In genomic region chr15:34161329-34161953, GRCh38 we compare ENCODE assay signal across 14 cellular contexts. TPM values are rescaled to one million over a fixed set of nuclear protein-coding genes. Genes with fewer than 3 reads are reported as not detected.
DNase-seq lines count a peak whose midpoint lies in the region; ATAC-seq, FAIRE-seq and TF ChIP-seq lines count a peak whose summit lies in the region.
"Had no signal": no experiment of that assay in that cellular context is flagged by ENCODE, and none has a peak within 500 bp of the region (broad histone marks: within the 10 kb centered on the region; RNA-seq: fewer than 3 reads in every experiment).

No MANE protein-coding gene starts in this region.

- no peak overlapping the region for H2BK20ac ChIP-seq in IMR-90 (ENCODE audit: low read depth, low read length)

- H4K8ac ChIP-seq in IMR-90 (ENCODE audit: low read depth in 2 of 2, low read length in 2 of 2) = no peak overlapping the region
- H4K8ac ChIP-seq in trophoblast cell (ENCODE audit: low read depth, low read length) = no peak overlapping the region

- H3K4me1 ChIP-seq in IMR-90 (ENCODE audit: control insufficient read depth, insufficient read depth, low read length) = no peaks in the 10 kb centered on the region
- H3K4me1 ChIP-seq in OCI-LY7 (ENCODE audit: insufficient read depth, low read length, poor library complexity, severe bottlenecking) = no peaks in the 10 kb centered on the region
- H3K4me1 ChIP-seq in trophoblast cell (ENCODE audit: control insufficient read depth in 1 of 2, insufficient read depth in 2 of 2, low read length in 2 of 2) = no peaks in the 10 kb centered on the region
- H3K4me1 ChIP-seq: left ventricle myocardium inferior had no signal

- no peaks in the 10 kb centered on the region for H3K9me2 ChIP-seq in OCI-LY7 (ENCODE audit: insufficient read depth, low read length)

- H4K91ac ChIP-seq in IMR-90 (ENCODE audit: insufficient read depth, low read depth, low read length) (no peak overlapping the region), trophoblast cell (ENCODE audit: low read depth, low read length) (peak overlapping the region; percentile 8)

- H3K9ac ChIP-seq in IMR-90 (ENCODE audit: low read depth, low read length) (no peak overlapping the region), trophoblast cell (ENCODE audit: low read length) (no peak overlapping the region)

- H2AK5ac ChIP-seq in IMR-90 (ENCODE audit: low read depth, low read length) = no peak overlapping the region
- no peak overlapping the region for H2AK5ac ChIP-seq in trophoblast cell (ENCODE audit: low read length)

- H3K4ac ChIP-seq in IMR-90 (ENCODE audit: low read depth, low read length) = no peak overlapping the region
- no peak overlapping the region for H3K4ac ChIP-seq in trophoblast cell (ENCODE audit: low read depth, low read length)

- H2AFZ ChIP-seq in IMR-90 (replicated peaks; ENCODE audit: low read length, poor library complexity) (no peak overlapping the region), OCI-LY7 (ENCODE audit: low read length) (no peak overlapping the region), trophoblast cell (ENCODE audit: insufficient read depth, low read length, poor library complexity) (no peak overlapping the region)

- H2AK9ac ChIP-seq in IMR-90 (replicated peaks; ENCODE audit: low read depth, low read length, poor library complexity) = no peak overlapping the region

- H2BK120ac ChIP-seq in IMR-90 (ENCODE audit: low read depth, low read length) = no peak overlapping the region
- H2BK120ac ChIP-seq in trophoblast cell (ENCODE audit: insufficient read depth, low read length, poor library complexity) = no peak overlapping the region

- H3K9me1 ChIP-seq in IMR-90 (ENCODE audit: insufficient read depth, low read length) = 0 out of 2 replicates have a peak, but pooled peaks cover 3% of the 10 kb centered on the region

- CTCF ChIA-PET in IMR-90 (lab: Yijun Ruan, JAX) = no interaction called here
- CTCF ChIA-PET in OCI-LY7 (lab: Charles Lee; ENCODE audit: unreplicated experiment) = no interaction called here

- DNase-seq in IMR-90 = peak; percentile 11
- peak; percentile 19 for DNase-seq in OCI-LY7 (ENCODE audit: low spot score)
- DNase-seq in bronchial epithelial cell (ENCODE audit: low read depth) = peak; percentile 53
- peak; percentile 53 to 76 for DNase-seq in trophoblast cell
- DNase-seq in activated gamma-delta T cell (lab: John Stamatoyannopoulos, UW) = no peak
- DNase-seq in NCI-H2227 treated with DMSO at 0.1 percent for 48 hours (lab: John Stamatoyannopoulos, UW) = no peak
- DNase-seq: activated T-cell treated with anti-CD3 and anti-CD28 coated beads for 4 hours; Calu3; effector memory CD8-positive, alpha-beta T cell; head of caudate nucleus; left ventricle myocardium inferior; NCI-H446 treated with DMSO at 0.1 percent for 48 hours had no signal

- no peak for FAIRE-seq in bronchial epithelial cell (lab: Jason Lieb, UNC)
- FAIRE-seq: TTC549 had no signal

- H2BK12ac ChIP-seq in trophoblast cell (ENCODE audit: low read length) = no peak overlapping the region

- WGBS in IMR-90 (ENCODE audit: extremely low coverage in 2 of 2, insufficient read length in 1 of 2), 2 experiments = 89% methylated on average over 3 of the region's 9 CpGs; no CpG with 5 or more reads in 1 of the 2 experiments
- WGBS in trophoblast cell (ENCODE audit: extremely low coverage, insufficient coverage, insufficient read length) = no CpG with 5 or more reads among the region's 9 CpGs

- POLR2A ChIA-PET in IMR-90 (lab: Charles Lee; ENCODE audit: unreplicated experiment) = no interaction called here
- POLR2A ChIA-PET in OCI-LY7 (lab: Charles Lee) = no interaction called here

- H3K27me3 ChIP-seq in IMR-90 (ENCODE audit: control insufficient read depth, insufficient read depth, low read length) = no peaks in the 10 kb centered on the region
- H3K27me3 ChIP-seq in bronchial epithelial cell (ENCODE audit: control insufficient read depth, insufficient read depth, low read length) = no peaks in the 10 kb centered on the region
- no peaks in the 10 kb centered on the region for H3K27me3 ChIP-seq in trophoblast cell (ENCODE audit: insufficient read depth, low read length)

- no peak overlapping the region for H3K27ac ChIP-seq in IMR-90 (ENCODE audit: insufficient read depth, low read length)
- no peak overlapping the region for H3K27ac ChIP-seq in OCI-LY7 (ENCODE audit: low read depth, low read length, poor library complexity, severe bottlenecking)
- H3K27ac ChIP-seq in trophoblast cell (ENCODE audit: low read depth, low read length) = no peak overlapping the region
- H3K27ac ChIP-seq: left ventricle myocardium inferior had no signal

- H3K14ac ChIP-seq in IMR-90 (replicated peaks; ENCODE audit: low read depth, low read length) (no peak overlapping the region), trophoblast cell (ENCODE audit: low read length) (no peak overlapping the region)

- H4K20me1 ChIP-seq in IMR-90 (ENCODE audit: insufficient read depth, low read length) (peaks cover 8% of the 10 kb centered on the region; the same call in 1 of the 2 replicates), OCI-LY7 (ENCODE audit: insufficient read depth, low read length) (no peaks in the 10 kb centered on the region)

- H4K12ac ChIP-seq in trophoblast cell (ENCODE audit: low read depth, low read length) = no peak overlapping the region

- dilution Hi-C loops in IMR-90 (cut with HindIII; ENCODE audit: low sequenced_read_pairs, unreplicated experiment) = no loop called here

- H3K23ac ChIP-seq in IMR-90 (ENCODE audit: low read depth, low read length) (no peak overlapping the region), trophoblast cell (ENCODE audit: low read length) (no peak overlapping the region)

- BruUV-seq in IMR-90 (replicated peaks; lab: Mats Ljungman, UMichigan) = no TSS peak
- BruUV-seq in OCI-LY7 (replicated peaks; lab: Mats Ljungman, UMichigan) = no TSS peak

- H3K9me3 ChIP-seq in IMR-90 (ENCODE audit: control insufficient read depth, insufficient read depth, low read length) = peaks cover 17% of the 10 kb centered on the region
- H3K9me3 ChIP-seq in OCI-LY7 (ENCODE audit: low read length) = peaks cover 23% of the 10 kb centered on the region
- H3K9me3 ChIP-seq in trophoblast cell (ENCODE audit: insufficient read depth, low read depth, low read length) = peaks cover 13% of the 10 kb centered on the region

- ATAC-seq in IMR-90 (ENCODE audit: low read depth) = no peak
- no peak for ATAC-seq in GM21619 (IDR thresholded peaks at IDR 0.05; ENCODE audit: unreplicated experiment)
- ATAC-seq: effector memory CD8-positive, alpha-beta T cell had no signal

- H3K4me2 ChIP-seq in IMR-90 (ENCODE audit: low read depth, low read length) (no peak overlapping the region), OCI-LY7 (ENCODE audit: low read length) (no peak overlapping the region), trophoblast cell (ENCODE audit: low read length) (no peak overlapping the region)

- H3K56ac ChIP-seq in IMR-90 (ENCODE audit: extremely low read depth, insufficient read depth, low read length) = no peak overlapping the region

- H4K5ac ChIP-seq in IMR-90 (ENCODE audit: low read depth, low read length) = no peak overlapping the region

- intact Hi-C loops in IMR-90 (cut with micrococcal nuclease) (no loop called here), OCI-LY7 (cut with micrococcal nuclease; ENCODE audit: unreplicated experiment) (no loop called here)

- no peak overlapping the region for H2BK5ac ChIP-seq in IMR-90 (ENCODE audit: low read depth, low read length, poor library complexity, severe bottlenecking)
- peak overlapping the region; percentile 13 for H2BK5ac ChIP-seq in trophoblast cell (ENCODE audit: low read depth, low read length, poor library complexity)

- H3K18ac ChIP-seq in IMR-90 (ENCODE audit: low read depth, low read length) = no peak overlapping the region
- no peak overlapping the region for H3K18ac ChIP-seq in trophoblast cell (ENCODE audit: low read length)

- TF ChIP-seq RAD21 in IMR-90 (IDR thresholded peaks at IDR 0.05; ENCODE audit: low read length) = no peak

- H3K79me1 ChIP-seq in IMR-90 (ENCODE audit: low read depth in 1 of 2, low read length in 2 of 2) = peaks cover 30 to 33% of the 10 kb centered on the region in 2 experiments
- no peaks in the 10 kb centered on the region for H3K79me1 ChIP-seq in trophoblast cell (ENCODE audit: low read length)

- no peaks in the 10 kb centered on the region for H3K79me2 ChIP-seq in OCI-LY7 (ENCODE audit: insufficient read depth, low read depth, low read length)
- no peaks in the 10 kb centered on the region for H3K79me2 ChIP-seq in trophoblast cell (ENCODE audit: control insufficient read depth, insufficient read depth, low read length, poor library complexity)

- no peak for TF ChIP-seq POLR2A in IMR-90 (IDR thresholded peaks at IDR 0.05; ENCODE audit: low read depth, low read length)

- TF ChIP-seq CTCF in IMR-90 (conservative IDR thresholded peaks at IDR 0.05; ENCODE audit: low read depth, low read length) (no peak), OCI-LY7 (conservative IDR thresholded peaks at IDR 0.05; ENCODE audit: low read length) (no peak), bronchial epithelial cell (IDR thresholded peaks at IDR 0.05; ENCODE audit: insufficient read depth, low read length, severe bottlenecking) (no peak)

- H3K4me3 ChIP-seq in IMR-90 (ENCODE audit: insufficient read depth, low read depth, low read length) = no peak overlapping the region
- H3K4me3 ChIP-seq in OCI-LY7 (ENCODE audit: low read depth, low read length, poor library complexity, severe bottlenecking) = no peak overlapping the region
- H3K4me3 ChIP-seq in bronchial epithelial cell (ENCODE audit: low read depth, low read length) = no peak overlapping the region
- H3K4me3 ChIP-seq in trophoblast cell (ENCODE audit: low read depth, low read length) = no peak overlapping the region
- H3K4me3 ChIP-seq: left ventricle myocardium inferior had no signal

- in situ Hi-C loops in IMR-90 (cut with MboI; ENCODE audit: low sequenced_read_pairs) = no loop called here

- H2BK15ac ChIP-seq in IMR-90 (ENCODE audit: low read depth, low read length) = no peak overlapping the region

- H3K36me3 ChIP-seq in IMR-90 (ENCODE audit: control insufficient read depth, insufficient read depth, low read length) = peaks cover 22% of the 10 kb centered on the region
- H3K36me3 ChIP-seq in OCI-LY7 (ENCODE audit: insufficient read depth, low read length) = peaks cover 66% of the 10 kb centered on the region
- peaks cover 13% of the 10 kb centered on the region for H3K36me3 ChIP-seq in bronchial epithelial cell (ENCODE audit: control insufficient read depth, insufficient read depth, low read length)
- peaks cover 16 to 24% of the 10 kb centered on the region in 2 experiments for H3K36me3 ChIP-seq in trophoblast cell (ENCODE audit: control insufficient read depth in 1 of 2, insufficient read depth in 2 of 2, low read length in 2 of 2)

RNA-seq across cellular contexts. Expression of gene KATNBL1, which starts 48.5 kb away (rescaled TPM):
- 24.0 and 50.5 TPM in 2 replicates for total RNA-seq in IMR-90 (2012; rRNA removed)
- polyA plus RNA-seq in IMR-90 (2012; rRNA removed) = 14.4 and 17.1 TPM in 2 replicates
- polyA plus RNA-seq in IMR-90 (2012; cell fraction: cytosol; rRNA removed) = 2.6 and 5.1 TPM in 2 replicates
- polyA plus RNA-seq in IMR-90 (2012; cell fraction: nucleus; rRNA removed; ENCODE audit: low replicate concordance) = 7.6 and 33.1 TPM in 2 replicates
- 44.8 and 47.5 TPM in 2 replicates for total RNA-seq in OCI-LY7 (2014; rRNA removed; shearing (Covaris generic))
- total RNA-seq in OCI-LY7 (2022) = 64.6 and 77.2 TPM in 2 replicates
- total RNA-seq in bronchial epithelial cell = 44.0 and 52.1 TPM in 2 replicates
- polyA plus RNA-seq in trophoblast cell (2013) = 39.6 and 41.5 TPM in 2 replicates

RNA-seq across cellular contexts. Expression of gene PGBD4, which starts 59.6 kb away (rescaled TPM):
- total RNA-seq in IMR-90 (2012; rRNA removed) (1.3 and 1.9 TPM in 2 replicates), OCI-LY7 (2022) (4.1 TPM in 2 replicates), bronchial epithelial cell (1.3 and 1.8 TPM in 2 replicates)
- polyA plus RNA-seq in IMR-90 (2012; rRNA removed) = 0.75 and 0.89 TPM in 2 replicates
- 0.15 and 0.16 TPM in 2 replicates for polyA plus RNA-seq in IMR-90 (2012; cell fraction: cytosol; rRNA removed)
- 0.14 and 0.73 TPM in 2 replicates for polyA plus RNA-seq in IMR-90 (2012; cell fraction: nucleus; rRNA removed; ENCODE audit: low replicate concordance)
- 3.6 and 4.4 TPM in 2 replicates for total RNA-seq in OCI-LY7 (2014; rRNA removed; shearing (Covaris generic))
- 0.59 and 0.62 TPM in 2 replicates for polyA plus RNA-seq in trophoblast cell (2013)

RNA-seq across cellular contexts. Expression of gene EMC7, which starts 59.8 kb away (rescaled TPM):
- total RNA-seq in IMR-90 (2012; rRNA removed) = 46.6 and 58.6 TPM in 2 replicates
- polyA plus RNA-seq in IMR-90 (2012; rRNA removed) = 66.8 and 76.4 TPM in 2 replicates
- 20.0 and 31.5 TPM in 2 replicates for polyA plus RNA-seq in IMR-90 (2012; cell fraction: cytosol; rRNA removed)
- 3.0 and 27.9 TPM in 2 replicates for polyA plus RNA-seq in IMR-90 (2012; cell fraction: nucleus; rRNA removed; ENCODE audit: low replicate concordance)
- total RNA-seq in OCI-LY7 (2014; rRNA removed; shearing (Covaris generic)) = 14.7 and 15.7 TPM in 2 replicates
- total RNA-seq in OCI-LY7 (2022) = 39.8 and 41.4 TPM in 2 replicates
- 51.7 and 57.4 TPM in 2 replicates for total RNA-seq in bronchial epithelial cell
- polyA plus RNA-seq in trophoblast cell (2013) = 65.5 and 69.9 TPM in 2 replicates

Comparison
In these comparisons a context has a peak if more than half of its experiments do, and no peak if none do; other contexts are left out.
1. DNase-seq: peak in IMR-90 (single experiment), OCI-LY7 (single experiment), bronchial epithelial cell (single experiment) and trophoblast cell (2 of 2); none in activated gamma-delta T cell (single experiment) and NCI-H2227 treated with DMSO at 0.1 percent for 48 hours (single experiment).